Comparison of ENCODE assay signal across 1 cellular context in genomic region chr13:40116008-40116407, GRCh38.
TF ChIP-seq lines count a peak whose summit lies in the region.

No MANE protein-coding gene starts in this region.

TF ChIP-seq in HepG2, 621 proteins besides CTCF, POLR2A, EP300 and RAD21 (continued from another document):
- TF ChIP-seq HOMEZ (CRISPR knock-in tag; IDR thresholded peaks at IDR 0.05; ENCODE audit: low read depth) = 0 out of 2 replicates have a peak, but pooled peaks have one; percentile 18
- no peak for TF ChIP-seq ZMYM2 (CRISPR knock-in tag; IDR thresholded peaks at IDR 0.05)
- no peak for TF ChIP-seq ZNF691 (CRISPR knock-in tag; IDR thresholded peaks at IDR 0.05; ENCODE audit: borderline replicate concordance, low read depth)
- no peak for TF ChIP-seq CHCHD3 (CRISPR knock-in tag; IDR thresholded peaks at IDR 0.05)
- no peak for TF ChIP-seq ATF4 (CRISPR knock-in tag; IDR thresholded peaks at IDR 0.05)
- no peak for TF ChIP-seq NCOA2 (CRISPR knock-in tag; IDR thresholded peaks at IDR 0.05)
- TF ChIP-seq TARDBP (CRISPR knock-in tag; IDR thresholded peaks at IDR 0.05) = no peak
- TF ChIP-seq RXRB (CRISPR knock-in tag; IDR thresholded peaks at IDR 0.05; ENCODE audit: borderline replicate concordance) = 0 out of 2 replicates have a peak, but pooled peaks have one; percentile 27
- no peak for TF ChIP-seq HMG20A (CRISPR knock-in tag; IDR thresholded peaks at IDR 0.05; ENCODE audit: borderline replicate concordance)
- TF ChIP-seq KMT2A (CRISPR knock-in tag; IDR thresholded peaks at IDR 0.05) = no peak
- no peak for TF ChIP-seq TERF1 (CRISPR knock-in tag; IDR thresholded peaks at IDR 0.05)
- no peak for TF ChIP-seq ZSCAN9 (CRISPR knock-in tag; IDR thresholded peaks at IDR 0.05; ENCODE audit: borderline replicate concordance)
- no peak for TF ChIP-seq HNRNPK (IDR thresholded peaks at IDR 0.05; ENCODE audit: low read depth, low read length, poor library complexity, severe bottlenecking)
- no peak for TF ChIP-seq HIVEP1 (CRISPR knock-in tag; IDR thresholded peaks at IDR 0.05)
- TF ChIP-seq NR2F1 (CRISPR knock-in tag; IDR thresholded peaks at IDR 0.05) = no peak
- TF ChIP-seq ZNF256 (CRISPR knock-in tag; conservative IDR thresholded peaks at IDR 0.05) = no peak
- no peak for TF ChIP-seq RFX1 (IDR thresholded peaks at IDR 0.05)
- TF ChIP-seq PHF21A (CRISPR knock-in tag; IDR thresholded peaks at IDR 0.05) = no peak
- TF ChIP-seq NR2F6 (IDR thresholded peaks at IDR 0.05) = no peak
- 0 out of 2 replicates have a peak, but pooled peaks have one; percentile 15 for TF ChIP-seq NR2F6 (CRISPR knock-in tag; IDR thresholded peaks at IDR 0.05)
- TF ChIP-seq JUN (CRISPR knock-in tag; IDR thresholded peaks at IDR 0.05) = peak; percentile 44; the same call in 1 of the 2 replicates
- TF ChIP-seq TRAFD1 (CRISPR knock-in tag; IDR thresholded peaks at IDR 0.05; ENCODE audit: borderline replicate concordance) = no peak
- TF ChIP-seq ZNF7 (CRISPR knock-in tag; IDR thresholded peaks at IDR 0.05) = no peak
- TF ChIP-seq ZSCAN22 (CRISPR knock-in tag; IDR thresholded peaks at IDR 0.05) = no peak
- TF ChIP-seq IKZF4 (CRISPR knock-in tag; IDR thresholded peaks at IDR 0.05; ENCODE audit: borderline replicate concordance, low read depth, not compliant biosample characterization) = no peak
- no peak for TF ChIP-seq ZNF776 (CRISPR knock-in tag; IDR thresholded peaks at IDR 0.05)
- no peak for TF ChIP-seq NR1H2 (CRISPR knock-in tag; IDR thresholded peaks at IDR 0.05; ENCODE audit: borderline replicate concordance, low read depth)
- no peak for TF ChIP-seq ZNF180 (CRISPR knock-in tag; IDR thresholded peaks at IDR 0.05; ENCODE audit: borderline replicate concordance, low read depth)
- no peak for TF ChIP-seq NFKB2 (CRISPR knock-in tag; IDR thresholded peaks at IDR 0.05; ENCODE audit: borderline replicate concordance)
- peak; percentile 58; the same call in 1 of the 2 replicates for TF ChIP-seq HNF1B (CRISPR knock-in tag; IDR thresholded peaks at IDR 0.05)
- TF ChIP-seq ZFP90 (CRISPR knock-in tag; IDR thresholded peaks at IDR 0.05; ENCODE audit: borderline replicate concordance) = no peak
